In genomic region chr1:6960291-6960758, GRCh38 we compare ENCODE assay signal across 14 cellular contexts.
A peak's percentile ranks its signal among the peaks of the same experiment; 100 is the strongest.
DNase-seq lines count a peak whose midpoint lies in the region; ATAC-seq, FAIRE-seq and TF ChIP-seq lines count a peak whose summit lies in the region.
"Had no signal": no experiment of that assay in that cellular context is flagged by ENCODE, and none has a peak within 500 bp of the region (broad histone marks: within the 10 kb centered on the region; RNA-seq: fewer than 3 reads in every experiment).

No MANE protein-coding gene starts in this region.

- H3K4me1 ChIP-seq in fibroblast of lung (ENCODE audit: control insufficient read depth, extremely low read depth, insufficient read depth, low read length) (no peaks in the 10 kb centered on the region), pancreas (no peaks in the 10 kb centered on the region)

- no peaks in the 10 kb centered on the region for H4K20me1 ChIP-seq in fibroblast of lung (ENCODE audit: control insufficient read depth, extremely low read depth, insufficient read depth, low read length)

- peak; percentile 78 for DNase-seq in ELR (ENCODE audit: low read depth)
- DNase-seq in NCI-H82 treated with DMSO at 0.1 percent for 48 hours (lab: John Stamatoyannopoulos, UW; ENCODE audit: unreplicated experiment): peak; percentile 81
- DNase-seq in fibroblast of lung (ENCODE audit: low read depth in 2 of 2): peak; percentile 41 to 63
- peak in 4 of 6 donors; percentile 50 to 56 (median 54) for DNase-seq in pancreas
- no peak for DNase-seq in A172 (ENCODE audit: low spot score)
- no peak for DNase-seq in GM19238 (ENCODE audit: insufficient read length, low spot score)
- DNase-seq in activated CD4-positive, alpha-beta T cell treated with anti-CD3 and anti-CD28 coated beads, Interleukin-2, amount 10 ng/mL, durations not matched to agents 24 days and 14 days: no peak
- DNase-seq in stimulated activated naive CD4-positive, alpha-beta T cell (lab: John Stamatoyannopoulos, UW): no peak
- DNase-seq: DMS153, NCI-H526, spleen had no signal

- peaks cover 12% of the 10 kb centered on the region for H3K4me1 Mint-ChIP-seq in activated CD4-positive, alpha-beta T cell treated with anti-CD3 and anti-CD28 coated beads, Interleukin-2, amount 10 ng/mL, durations not matched to agents 24 days and 14 days

- H3K4me3 ChIP-seq in fibroblast of lung (replicated peaks in 1 of 4; ENCODE audit: control extremely low read depth in 1 of 4, insufficient read depth in 1 of 4, low read depth in 3 of 4, low read length in 4 of 4): no peak overlapping the region
- no peak overlapping the region for H3K4me3 ChIP-seq in pancreas
- H3K4me3 ChIP-seq: spleen had no signal

- H3K4me3 Mint-ChIP-seq in activated CD4-positive, alpha-beta T cell treated with anti-CD3 and anti-CD28 coated beads, Interleukin-2, amount 10 ng/mL, durations not matched to agents 24 days and 14 days: no peak overlapping the region
- H3K4me3 Mint-ChIP-seq: stimulated activated memory B cell treated with anti-CD40 and anti-IgM and Interleukin-4, amounts not matched to agents 10 μg/mL and 1 μg/mL and 100 μg/mL, for 72 hours had no signal

- intact Hi-C loops in pancreas (cut with DNase I): no loop called here
- intact Hi-C loops in activated CD4-positive, alpha-beta T cell treated with anti-CD3 and anti-CD28 coated beads, Interleukin-2, amount 10 ng/mL, durations not matched to agents 24 days and 14 days (cut with micrococcal nuclease): no loop called here

- H3K79me2 ChIP-seq in fibroblast of lung (ENCODE audit: control insufficient read depth, insufficient read depth, low read length): no peaks in the 10 kb centered on the region

- H3K9ac ChIP-seq in fibroblast of lung (ENCODE audit: insufficient read depth, low read length): no peak overlapping the region

- 10% methylated on average over 12 of the region's 12 CpGs for WGBS in pancreas, 2 donors

- H3K27ac Mint-ChIP-seq in activated CD4-positive, alpha-beta T cell treated with anti-CD3 and anti-CD28 coated beads, Interleukin-2, amount 10 ng/mL, durations not matched to agents 24 days and 14 days: no peak overlapping the region
- H3K27ac Mint-ChIP-seq: stimulated activated memory B cell treated with anti-CD40 and anti-IgM and Interleukin-4, amounts not matched to agents 10 μg/mL and 1 μg/mL and 100 μg/mL, for 72 hours; WTC11 had no signal

- H3K27me3 Mint-ChIP-seq in activated CD4-positive, alpha-beta T cell treated with anti-CD3 and anti-CD28 coated beads, Interleukin-2, amount 10 ng/mL, durations not matched to agents 24 days and 14 days: peaks cover 26% of the 10 kb centered on the region

- H3K36me3 ChIP-seq in fibroblast of lung (ENCODE audit: control insufficient read depth, insufficient read depth, low read length): no peaks in the 10 kb centered on the region
- no peaks in the 10 kb centered on the region for H3K36me3 ChIP-seq in pancreas
- H3K36me3 ChIP-seq: spleen had no signal

- H3K9me3 ChIP-seq in fibroblast of lung (ENCODE audit: control insufficient read depth, insufficient read depth, low read depth, low read length) (no peaks in the 10 kb centered on the region), pancreas (no peaks in the 10 kb centered on the region)
- H3K9me3 ChIP-seq: spleen had no signal

- peak; percentile 45 to 79 (median 60) for ATAC-seq in pancreas
- ATAC-seq: stimulated activated memory B cell treated with anti-CD40 and anti-IgM and Interleukin-4, amounts not matched to agents 10 μg/mL and 1 μg/mL and 100 μg/mL, for 72 hours; WTC11 had no signal

- H3K36me3 Mint-ChIP-seq in activated CD4-positive, alpha-beta T cell treated with anti-CD3 and anti-CD28 coated beads, Interleukin-2, amount 10 ng/mL, durations not matched to agents 24 days and 14 days (ENCODE audit: low read depth): no peaks in the 10 kb centered on the region
- H3K36me3 Mint-ChIP-seq: stimulated activated memory B cell treated with anti-CD40 and anti-IgM and Interleukin-4, amounts not matched to agents 10 μg/mL and 1 μg/mL and 100 μg/mL, for 72 hours; WTC11 had no signal

- no peaks in the 10 kb centered on the region for H3K9me3 Mint-ChIP-seq in activated CD4-positive, alpha-beta T cell treated with anti-CD3 and anti-CD28 coated beads, Interleukin-2, amount 10 ng/mL, durations not matched to agents 24 days and 14 days

- no peaks in the 10 kb centered on the region for H3K27me3 ChIP-seq in fibroblast of lung (ENCODE audit: control insufficient read depth, insufficient read depth, low read length)
- H3K27me3 ChIP-seq in pancreas: no peaks in the 10 kb centered on the region

- no peak overlapping the region for H3K4me2 ChIP-seq in fibroblast of lung (ENCODE audit: extremely low read depth, insufficient read depth, low read length)

- no peak for FAIRE-seq in pancreas (lab: Jason Lieb, UNC)
- FAIRE-seq: keratinocyte had no signal

- TF ChIP-seq CTCF in fibroblast of lung (conservative IDR thresholded peaks at IDR 0.05 in 1 of 2, IDR thresholded peaks at IDR 0.05 in 1 of 2; ENCODE audit: low read depth in 1 of 2, low read length in 2 of 2): no peak
- TF ChIP-seq CTCF in pancreas (IDR thresholded peaks at IDR 0.05): no peak

- H3K27ac ChIP-seq in fibroblast of lung (ENCODE audit: insufficient read depth, low read length) (no peak overlapping the region), pancreas (no peak overlapping the region)
- H3K27ac ChIP-seq: spleen had no signal

- H2AFZ ChIP-seq in fibroblast of lung (ENCODE audit: low read length): no peak overlapping the region

Comparison
In these comparisons a context has a peak if more than half of its experiments do, and no peak if none do; other contexts are left out.
1. DNase-seq: peak in ELR (single experiment), NCI-H82 treated with DMSO at 0.1 percent for 48 hours (single experiment), fibroblast of lung (2 of 2) and pancreas (4 of 6); none in A172 (single experiment), GM19238 (single experiment), activated CD4-positive, alpha-beta T cell treated with anti-CD3 and anti-CD28 coated beads, Interleukin-2, amount 10 ng/mL, durations not matched to agents 24 days and 14 days (single experiment) and stimulated activated naive CD4-positive, alpha-beta T cell (0 of 6).